ENCODE assay signal across 12 cellular contexts in the genomic region with DNA sequence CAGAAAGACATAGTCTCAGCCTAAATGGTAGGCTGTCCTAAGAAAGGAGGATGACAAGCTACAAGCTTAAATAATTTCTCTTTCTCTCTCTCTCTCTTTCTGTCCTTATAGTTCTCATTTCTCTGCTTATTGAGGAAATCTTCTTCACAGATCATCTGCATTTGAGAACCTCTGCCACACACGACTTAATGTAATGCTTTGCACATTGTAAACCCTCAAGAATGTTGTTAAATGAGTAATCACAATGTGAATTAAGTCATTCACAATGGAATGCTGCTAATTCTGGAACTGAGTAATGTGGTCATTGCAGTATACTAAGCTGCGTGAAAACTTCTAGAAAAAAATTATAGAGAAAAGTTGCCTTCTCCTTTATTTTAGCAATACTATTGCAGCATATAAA.
DNase-seq lines count a peak whose midpoint lies in the region; ATAC-seq and TF ChIP-seq lines count a peak whose summit lies in the region.
"Had no signal": no experiment of that assay in that cellular context is flagged by ENCODE, and none has a peak within 500 bp of the region (broad histone marks: within the 10 kb centered on the region; RNA-seq: fewer than 3 reads in every experiment).

No MANE protein-coding gene starts in this region.

- H3K4me1 ChIP-seq in HUES64 (ENCODE audit: insufficient read depth, low read length) = peaks cover 18% of the 10 kb centered on the region
- peaks cover 15% of the 10 kb centered on the region for H3K4me1 ChIP-seq in mammary epithelial cell (ENCODE audit: insufficient read depth, low read length)
- H3K4me1 ChIP-seq in OCI-LY7 (ENCODE audit: insufficient read depth, low read length, poor library complexity, severe bottlenecking) = no peaks in the 10 kb centered on the region

- intact Hi-C loops in mammary epithelial cell (cut with micrococcal nuclease) = no loop called here
- intact Hi-C loops in OCI-LY7 (cut with micrococcal nuclease; ENCODE audit: unreplicated experiment) = no loop called here

- H2AFZ ChIP-seq in mammary epithelial cell (ENCODE audit: low read depth, low read length) (no peak overlapping the region), OCI-LY7 (ENCODE audit: low read length) (no peak overlapping the region)

- H3K36me3 ChIP-seq in HUES64 (ENCODE audit: insufficient read depth, low read length) = no peaks in the 10 kb centered on the region
- H3K36me3 ChIP-seq in mammary epithelial cell (ENCODE audit: insufficient read depth, low read length) = no peaks in the 10 kb centered on the region
- H3K36me3 ChIP-seq in OCI-LY7 (ENCODE audit: insufficient read depth, low read length) = no peaks in the 10 kb centered on the region

- POLR2A ChIA-PET in OCI-LY7 (lab: Charles Lee) = no interaction called here

- WGBS in HUES64 = no CpG with 5 or more reads among the region's 2 CpGs
- 0% methylated on average over 2 of the region's 2 CpGs for WGBS in mammary epithelial cell (ENCODE audit: low coverage, missing lambda C conversion rate)

- ATAC-seq in HG03108 (IDR thresholded peaks at IDR 0.05; ENCODE audit: unreplicated experiment) = no peak

- no peak overlapping the region for H3K4me3 ChIP-seq in HUES64 (ENCODE audit: low read length)
- H3K4me3 ChIP-seq in mammary epithelial cell (replicated peaks in 1 of 3; ENCODE audit: insufficient read depth in 1 of 3, low read depth in 2 of 3, low read length in 3 of 3) = no peak overlapping the region
- H3K4me3 ChIP-seq in OCI-LY7 (ENCODE audit: low read depth, low read length, poor library complexity, severe bottlenecking) = no peak overlapping the region

- BruUV-seq in mammary epithelial cell (replicated peaks; lab: Mats Ljungman, UMichigan) (no TSS peak), OCI-LY7 (replicated peaks; lab: Mats Ljungman, UMichigan) (no TSS peak)

- H3K9me3 ChIP-seq in HUES64 (ENCODE audit: insufficient read depth, low read depth, low read length) (no peaks in the 10 kb centered on the region), mammary epithelial cell (replicated peaks; ENCODE audit: insufficient read depth, low read length) (no peaks in the 10 kb centered on the region), OCI-LY7 (ENCODE audit: low read length) (no peaks in the 10 kb centered on the region)

- H3K27me3 ChIP-seq in HUES64 (ENCODE audit: insufficient read depth, low read length) = no peaks in the 10 kb centered on the region
- H3K27me3 ChIP-seq in mammary epithelial cell (ENCODE audit: insufficient read depth, low read length) = no peaks in the 10 kb centered on the region

- in situ Hi-C loops in mammary epithelial cell (cut with MboI; ENCODE audit: low sequenced_read_pairs in 2 of 2) = no loop called here

- no peaks in the 10 kb centered on the region for H4K20me1 ChIP-seq in mammary epithelial cell (ENCODE audit: insufficient read depth, low read length)
- no peaks in the 10 kb centered on the region for H4K20me1 ChIP-seq in OCI-LY7 (ENCODE audit: insufficient read depth, low read length)

- H3K27ac ChIP-seq in HUES64 (ENCODE audit: low read depth, low read length) (peak overlapping the region; percentile 41; the same call in 1 of the 2 replicates), mammary epithelial cell (ENCODE audit: insufficient read depth, low read depth, low read length) (peak overlapping the region; percentile 23), OCI-LY7 (ENCODE audit: low read depth, low read length, poor library complexity, severe bottlenecking) (no peak overlapping the region)

- H3K9ac ChIP-seq in HUES64 (ENCODE audit: low read depth, low read length) (no peak overlapping the region), mammary epithelial cell (ENCODE audit: insufficient read depth, low read length) (no peak overlapping the region)

- H3K4me2 ChIP-seq in mammary epithelial cell (ENCODE audit: insufficient read depth, low read depth, low read length) (peak overlapping the region; percentile 44), OCI-LY7 (ENCODE audit: low read length) (no peak overlapping the region)

- H3K9me2 ChIP-seq in OCI-LY7 (ENCODE audit: insufficient read depth, low read length) = no peaks in the 10 kb centered on the region

- H3K79me2 ChIP-seq in mammary epithelial cell (ENCODE audit: insufficient read depth, low read length) (no peaks in the 10 kb centered on the region), OCI-LY7 (ENCODE audit: insufficient read depth, low read depth, low read length) (no peaks in the 10 kb centered on the region)

- TF ChIP-seq CTCF in mammary epithelial cell (conservative IDR thresholded peaks at IDR 0.05 in 1 of 2, IDR thresholded peaks at IDR 0.05 in 1 of 2; ENCODE audit: extremely low read depth in 1 of 2, insufficient read depth in 1 of 2, low read depth in 1 of 2, low read length in 2 of 2) = no peak
- no peak for TF ChIP-seq CTCF in OCI-LY7 (conservative IDR thresholded peaks at IDR 0.05; ENCODE audit: low read length)

- dilution Hi-C loops in mammary epithelial cell (cut with HindIII; ENCODE audit: low sequenced_read_pairs) = no loop called here

- DNase-seq in AG20443 (ENCODE audit: low spot score) (peak; percentile 25), mammary epithelial cell (peak; percentile 56), kidney glomerular epithelial cell (lab: John Stamatoyannopoulos, UW) (peak; percentile 42), GOT3 (lab: John Stamatoyannopoulos, UW) (no peak), NCI-H524 (lab: John Stamatoyannopoulos, UW) (no peak), OCI-LY7 (ENCODE audit: low spot score) (no peak)
- DNase-seq: activated CD4-positive, alpha-beta T cell treated with anti-CD3 and anti-CD28 coated beads, Interleukin-2, amount 50 U/mL, for 1 hour; caudate nucleus; NCI-H187 treated with DMSO at 0.1 percent for 48 hours; nucleus accumbens had no signal

- CTCF ChIA-PET in mammary epithelial cell (lab: Charles Lee; ENCODE audit: low non-redundant PET) = no interaction called here
- CTCF ChIA-PET in OCI-LY7 (lab: Charles Lee; ENCODE audit: unreplicated experiment) = no interaction called here

Comparison
In these comparisons a context has a peak if more than half of its experiments do, and no peak if none do; other contexts are left out.
1. DNase-seq: peak in AG20443 (single experiment), mammary epithelial cell (single experiment) and kidney glomerular epithelial cell (single experiment); none in GOT3 (single experiment), NCI-H524 (0 of 2) and OCI-LY7 (single experiment).